In the genomic region with DNA sequence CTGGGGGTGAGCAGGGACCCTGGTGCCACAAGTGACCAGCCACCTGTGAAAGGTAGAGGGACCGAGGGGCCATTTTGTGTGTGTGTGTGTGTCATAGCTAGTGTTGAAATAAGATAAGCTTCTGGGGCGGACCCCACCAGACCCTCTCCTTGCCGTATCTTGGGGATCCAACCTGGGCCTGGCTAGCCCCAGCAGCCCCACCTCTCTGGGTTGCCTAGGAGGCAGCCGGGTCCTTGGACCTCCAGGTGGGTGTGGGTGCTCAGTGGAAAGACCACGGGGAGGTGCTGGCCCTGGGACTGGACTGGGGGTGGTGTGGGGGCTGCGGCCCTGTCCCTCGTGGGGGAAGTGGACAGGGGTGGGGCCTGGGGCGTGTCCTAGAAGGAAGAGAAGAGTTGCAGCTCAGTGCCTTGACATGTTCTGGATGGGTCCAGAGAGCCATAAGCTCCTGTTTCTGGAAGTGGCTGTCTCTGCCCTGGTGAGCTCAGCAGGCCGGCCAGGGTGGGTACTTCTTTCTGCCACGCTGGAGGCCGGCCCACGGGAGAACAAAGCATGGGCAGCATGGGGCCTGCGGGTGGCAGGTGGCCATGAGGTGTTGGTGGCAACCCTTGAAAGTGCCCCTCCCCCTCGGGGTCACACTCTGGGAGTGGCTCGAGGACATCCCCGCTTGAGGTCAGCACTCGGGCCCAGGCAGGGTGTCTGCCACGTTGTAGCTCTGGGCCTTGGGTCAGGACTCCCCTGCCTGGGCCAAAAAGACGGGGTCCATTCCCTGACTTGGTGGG, we compare ENCODE assay signal across 1 cellular context.
TF ChIP-seq lines count a peak whose summit lies in the region.

No MANE protein-coding gene starts in this region.

TF ChIP-seq in HepG2, 621 proteins besides CTCF, POLR2A, EP300 and RAD21:
- TF ChIP-seq, protein P1, sequence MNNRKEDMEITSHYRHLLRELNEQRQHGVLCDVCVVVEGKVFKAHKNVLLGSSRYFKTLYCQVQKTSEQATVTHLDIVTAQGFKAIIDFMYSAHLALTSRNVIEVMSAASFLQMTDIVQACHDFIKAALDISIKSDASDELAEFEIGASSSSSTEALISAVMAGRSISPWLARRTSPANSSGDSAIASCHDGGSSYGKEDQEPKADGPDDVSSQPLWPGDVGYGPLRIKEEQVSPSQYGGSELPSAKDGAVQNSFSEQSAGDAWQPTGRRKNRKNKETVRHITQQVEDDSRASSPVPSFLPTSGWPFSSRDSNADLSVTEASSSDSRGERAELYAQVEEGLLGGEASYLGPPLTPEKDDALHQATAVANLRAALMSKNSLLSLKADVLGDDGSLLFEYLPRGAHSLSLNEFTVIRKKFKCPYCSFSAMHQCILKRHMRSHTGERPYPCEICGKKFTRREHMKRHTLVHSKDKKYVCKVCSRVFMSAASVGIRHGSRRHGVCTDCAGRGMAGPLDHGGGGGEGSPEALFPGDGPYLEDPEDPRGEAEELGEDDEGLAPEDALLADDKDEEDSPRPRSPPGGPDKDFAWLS (CRISPR knock-in tag; IDR thresholded peaks at IDR 0.05; ENCODE audit: borderline replicate concordance) = no peak
- 0 out of 2 replicates have a peak, but pooled peaks have one; percentile 48 for TF ChIP-seq NFKB2 (CRISPR knock-in tag; IDR thresholded peaks at IDR 0.05; ENCODE audit: borderline replicate concordance)
